In the genomic region with DNA sequence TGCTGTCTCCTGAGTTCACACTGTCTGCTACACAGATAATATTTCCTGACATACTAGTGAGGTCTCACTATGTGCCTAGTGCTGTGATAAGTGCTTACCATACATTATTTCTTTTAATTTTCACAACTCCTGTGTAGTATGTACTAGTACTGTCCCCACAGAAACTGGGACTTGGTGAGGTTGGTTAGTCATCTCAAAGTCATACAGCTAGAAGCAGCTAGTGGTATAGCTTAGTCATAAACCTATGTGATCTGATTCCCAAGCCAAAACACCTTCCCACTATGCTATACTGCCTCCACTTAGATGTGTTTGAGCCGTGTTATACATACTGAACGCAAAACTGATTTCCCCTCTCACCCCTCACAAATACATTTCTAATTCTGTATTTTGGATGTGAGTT, we compare ENCODE assay signal across 15 cellular contexts. TPM values are rescaled to one million over a fixed set of nuclear protein-coding genes. Genes with fewer than 3 reads are reported as not detected.
DNase-seq lines count a peak whose midpoint lies in the region; ATAC-seq and TF ChIP-seq lines count a peak whose summit lies in the region.
"Had no signal": no experiment of that assay in that cellular context is flagged by ENCODE, and none has a peak within 500 bp of the region (broad histone marks: within the 10 kb centered on the region; RNA-seq: fewer than 3 reads in every experiment).

No MANE protein-coding gene starts in this region.

- WGBS in SK-N-SH (ENCODE audit: low lambda C conversion rate) = 100% methylated on average over 2 of the region's 2 CpGs
- 94 to 97% methylated on average over 2 of the region's 2 CpGs for WGBS in GM23248 (ENCODE audit: low coverage in 1 of 2, low lambda C conversion rate in 2 of 2, missing lambda C conversion rate in 2 of 2), 2 experiments

- H3K9me3 ChIP-seq in SK-N-SH = no peaks in the 10 kb centered on the region
- no peaks in the 10 kb centered on the region for H3K9me3 ChIP-seq in GM23248 (ENCODE audit: low read depth)
- H3K9me3 ChIP-seq in T-helper 17 cell (ENCODE audit: control insufficient read depth, low read length, poor library complexity, severe bottlenecking) = no peaks in the 10 kb centered on the region
- H3K9me3 ChIP-seq: Caco-2, lower lobe of right lung, upper lobe of left lung had no signal

- no peak for TF ChIP-seq RAD21 in SK-N-SH (IDR thresholded peaks at IDR 0.05; ENCODE audit: low read length)

- intact Hi-C loops in Right ventricle myocardium superior (cut with DNase I) = no loop called here

- H3K9me2 ChIP-seq in SK-N-SH (no peaks in the 10 kb centered on the region), GM23248 (ENCODE audit: insufficient read depth) (no peaks in the 10 kb centered on the region)

- CTCF ChIA-PET in SK-N-SH (lab: Yijun Ruan, JAX) = interaction anchor here (1.3 to 1.8 kb wide), 2 partner anchors 9 to 99 kb away, joined by 5 to 7 read pairs; no protein-coding TSS in a partner anchor

- DNase-seq in SK-N-SH = no peak
- peak; percentile 62 for DNase-seq in GM23248
- no peak for DNase-seq in T-helper 17 cell
- peak; percentile 13 for DNase-seq in hepatic stellate cell (ENCODE audit: low spot score)
- no peak for DNase-seq in Right ventricle myocardium superior
- no peak for DNase-seq in NCI-H1930 (lab: John Stamatoyannopoulos, UW)
- DNase-seq in caudate nucleus (lab: John Stamatoyannopoulos, UW) = no peak
- DNase-seq: 8988T; Caco-2; central memory CD4-positive, alpha-beta T cell; lower lobe of right lung; NCI-H526; SIG-M5; upper lobe of left lung had no signal

- no peak for TF ChIP-seq CTCF in SK-N-SH (IDR thresholded peaks at IDR 0.05)

- no peak overlapping the region for H2AFZ ChIP-seq in SK-N-SH (ENCODE audit: low read depth)
- no peak overlapping the region for H2AFZ ChIP-seq in GM23248

- peaks cover 41% of the 10 kb centered on the region for H3K4me1 Mint-ChIP-seq in T-helper 17 cell

- POLR2A ChIA-PET in SK-N-SH (lab: Yijun Ruan, JAX) = no interaction called here

- no peak overlapping the region for H3K4me3 ChIP-seq in SK-N-SH (ENCODE audit: low read depth in 2 of 2, low read length in 1 of 2)
- no peak overlapping the region for H3K4me3 ChIP-seq in GM23248
- H3K4me3 ChIP-seq: lower lobe of right lung, upper lobe of left lung had no signal

- no peak overlapping the region for H3K27ac ChIP-seq in SK-N-SH (ENCODE audit: low read depth in 2 of 2, low read length in 1 of 2)
- no peak overlapping the region for H3K27ac ChIP-seq in GM23248
- H3K27ac ChIP-seq in caudate nucleus (ENCODE audit: low read depth, low read length) = no peak overlapping the region
- H3K27ac ChIP-seq: lower lobe of right lung, upper lobe of left lung had no signal

- no peak overlapping the region for H3K4me3 Mint-ChIP-seq in T-helper 17 cell

- peaks cover 7% of the 10 kb centered on the region for H3K36me3 Mint-ChIP-seq in T-helper 17 cell (ENCODE audit: low read depth)

- H3K27me3 ChIP-seq in SK-N-SH (ENCODE audit: insufficient read depth) = no peaks in the 10 kb centered on the region
- H3K27me3 ChIP-seq in GM23248 (replicated peaks; ENCODE audit: insufficient read depth) = no peaks in the 10 kb centered on the region
- H3K27me3 ChIP-seq: upper lobe of left lung had no signal

- peaks cover 7% of the 10 kb centered on the region for H3F3A ChIP-seq in SK-N-SH (replicated peaks; ENCODE audit: insufficient read depth)
- peaks cover 15% of the 10 kb centered on the region; the same call in 1 of the 2 replicates for H3F3A ChIP-seq in GM23248 (ENCODE audit: insufficient read depth)

- H3K79me2 ChIP-seq in SK-N-SH (ENCODE audit: insufficient read depth) = peaks cover 93% of the 10 kb centered on the region
- H3K79me2 ChIP-seq in GM23248 (ENCODE audit: insufficient read depth) = peaks cover 97% of the 10 kb centered on the region

- TF ChIP-seq EP300 in SK-N-SH (IDR thresholded peaks at IDR 0.05; ENCODE audit: borderline replicate concordance in 1 of 2, low read depth in 1 of 2, low read length in 1 of 2) = no peak

- no peaks in the 10 kb centered on the region for H3K27me3 Mint-ChIP-seq in T-helper 17 cell

- H4K20me1 ChIP-seq in SK-N-SH (ENCODE audit: insufficient read depth) = peaks cover 10% of the 10 kb centered on the region; the same call in 1 of the 2 replicates
- peaks cover 8% of the 10 kb centered on the region; the same call in 1 of the 2 replicates for H4K20me1 ChIP-seq in GM23248 (ENCODE audit: insufficient read depth)

- in situ Hi-C loops in GM23248 (cut with MboI) = no loop called here

- H3K4me1 ChIP-seq in SK-N-SH (ENCODE audit: control insufficient read depth in 1 of 2, insufficient read depth in 2 of 2, low read depth in 1 of 2, low read length in 1 of 2) (peaks cover 0 to 22% of the 10 kb centered on the region in 2 experiments; a peak in 1 of 4 replicates), GM23248 (ENCODE audit: insufficient read depth) (peaks cover 19% of the 10 kb centered on the region)
- H3K4me1 ChIP-seq: Caco-2 had no signal

- H3K4me2 ChIP-seq in SK-N-SH = no peak overlapping the region
- no peak overlapping the region for H3K4me2 ChIP-seq in GM23248 (ENCODE audit: unreplicated experiment)

- ATAC-seq in SK-N-SH treated with all-trans-retinoic acid at 6 μM for 48 hours (peak; percentile 37; the same call in 1 of the 3 replicates), T-helper 17 cell (peak; percentile 32), Right ventricle myocardium superior (ENCODE audit: poor library complexity) (no peak)
- ATAC-seq: lower lobe of right lung had no signal

- peak overlapping the region; percentile 75 for H3K27ac Mint-ChIP-seq in T-helper 17 cell

- H3K9ac ChIP-seq in SK-N-SH (no peak overlapping the region), GM23248 (no peak overlapping the region)

- H3K36me3 ChIP-seq in SK-N-SH (replicated peaks in 1 of 2; ENCODE audit: control insufficient read depth in 1 of 2, insufficient read depth in 2 of 2, low read length in 1 of 2) = peaks cover 14 to 21% of the 10 kb centered on the region in 2 experiments
- peaks cover 24% of the 10 kb centered on the region for H3K36me3 ChIP-seq in GM23248 (ENCODE audit: low read depth)

TF ChIP-seq in SK-N-SH treated with all-trans-retinoic acid at 6 μM for 48 hours, 23 proteins besides CTCF, POLR2A, EP300 and RAD21 (continues in another document):
- TF ChIP-seq CSDC2 (CRISPR knock-in tag; IDR thresholded peaks at IDR 0.05) (no peak), ZFP30 (CRISPR knock-in tag; IDR thresholded peaks at IDR 0.05) (no peak), ZC3H10 (CRISPR knock-in tag; IDR thresholded peaks at IDR 0.05) (no peak), BACH2 (CRISPR knock-in tag; IDR thresholded peaks at IDR 0.05; ENCODE audit: borderline replicate concordance) (no peak), GLIS3 (CRISPR knock-in tag; IDR thresholded peaks at IDR 0.05) (no peak)
- TF ChIP-seq, protein P1, sequence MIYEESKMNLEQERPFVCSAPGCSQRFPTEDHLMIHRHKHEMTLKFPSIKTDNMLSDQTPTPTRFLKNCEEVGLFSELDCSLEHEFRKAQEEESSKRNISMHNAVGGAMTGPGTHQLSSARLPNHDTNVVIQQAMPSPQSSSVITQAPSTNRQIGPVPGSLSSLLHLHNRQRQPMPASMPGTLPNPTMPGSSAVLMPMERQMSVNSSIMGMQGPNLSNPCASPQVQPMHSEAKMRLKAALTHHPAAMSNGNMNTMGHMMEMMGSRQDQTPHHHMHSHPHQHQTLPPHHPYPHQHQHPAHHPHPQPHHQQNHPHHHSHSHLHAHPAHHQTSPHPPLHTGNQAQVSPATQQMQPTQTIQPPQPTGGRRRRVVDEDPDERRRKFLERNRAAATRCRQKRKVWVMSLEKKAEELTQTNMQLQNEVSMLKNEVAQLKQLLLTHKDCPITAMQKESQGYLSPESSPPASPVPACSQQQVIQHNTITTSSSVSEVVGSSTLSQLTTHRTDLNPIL (CRISPR knock-in tag; IDR thresholded peaks at IDR 0.05; ENCODE audit: low read depth) = no peak

TF ChIP-seq in SK-N-SH, 30 proteins besides CTCF, POLR2A, EP300 and RAD21:
- TF ChIP-seq JUND (IDR thresholded peaks at IDR 0.05) = no peak
- no peak for TF ChIP-seq FOXJ3 (CRISPR knock-in tag; IDR thresholded peaks at IDR 0.05)
- TF ChIP-seq POLR2AphosphoS5 (IDR thresholded peaks at IDR 0.05; ENCODE audit: low read depth, low read length) = no peak

RNA-seq across cellular contexts. Expression of a gene that starts 10.5 kb away (rescaled TPM):
- 4.8 and 6.7 TPM in 2 replicates for polyA plus RNA-seq in SK-N-SH (2012; rRNA removed)
- 8.6 and 10.0 TPM in 2 replicates for polyA plus RNA-seq in SK-N-SH (2012; cell fraction: cytosol; rRNA removed)
- polyA plus RNA-seq in SK-N-SH (2012; cell fraction: nucleus; rRNA removed) = 3.3 and 6.4 TPM in 2 replicates
- total RNA-seq in GM23248 (2014; rRNA removed; shearing (Covaris generic)) = 37.2 and 40.8 TPM in 2 replicates
- 25.5 and 26.1 TPM in 2 replicates for polyA plus RNA-seq in GM23248 (2016; fragmentation: Nextera tagmentation; extraction: Ambion mirVana)
- 10 to 100 TPM; 27.2 to 38.6 TPM for total RNA-seq in T-helper 17 cell
- 14.7 TPM for total RNA-seq in Right ventricle myocardium superior

RNA-seq across cellular contexts. Expression of a gene that starts 24.7 kb away (rescaled TPM):
- polyA plus RNA-seq in SK-N-SH (2012; rRNA removed) = 18.1 and 24.5 TPM in 2 replicates
- polyA plus RNA-seq in SK-N-SH (2012; cell fraction: cytosol; rRNA removed) = 22.6 and 23.9 TPM in 2 replicates
- 15.5 and 22.3 TPM in 2 replicates for polyA plus RNA-seq in SK-N-SH (2012; cell fraction: nucleus; rRNA removed)
- total RNA-seq in GM23248 (2014; rRNA removed; shearing (Covaris generic)) = 54.8 and 62.9 TPM in 2 replicates
- polyA plus RNA-seq in GM23248 (2016; fragmentation: Nextera tagmentation; extraction: Ambion mirVana) = 22.5 and 22.6 TPM in 2 replicates
- total RNA-seq in T-helper 17 cell = 10 to 100 TPM; 68.6 to 69.6 TPM
- 22.0 TPM for total RNA-seq in Right ventricle myocardium superior

Comparison
In these comparisons a context has a peak if more than half of its experiments do, and no peak if none do; other contexts are left out.
1. DNase-seq: peak in GM23248 (single experiment) and hepatic stellate cell (single experiment); none in SK-N-SH (single experiment), T-helper 17 cell (0 of 3), Right ventricle myocardium superior (single experiment), NCI-H1930 (0 of 2) and caudate nucleus (0 of 61).